ENCODE assay signal across 11 cellular contexts in genomic region chr12:117143008-117143532, GRCh38. TPM values are rescaled to one million over a fixed set of nuclear protein-coding genes. Genes with fewer than 3 reads are reported as not detected.
A peak's percentile ranks its signal among the peaks of the same experiment; 100 is the strongest.
DNase-seq lines count a peak whose midpoint lies in the region; ATAC-seq and TF ChIP-seq lines count a peak whose summit lies in the region.
"Had no signal": no experiment of that assay in that cellular context is flagged by ENCODE, and none has a peak within 500 bp of the region (broad histone marks: within the 10 kb centered on the region; RNA-seq: fewer than 3 reads in every experiment).

No MANE protein-coding gene starts in this region.

- TF ChIP-seq CTCF in omental fat pad (IDR thresholded peaks at IDR 0.05) (no peak), WERI-Rb-1 (IDR thresholded peaks at IDR 0.05; ENCODE audit: low read depth, low read length) (no peak)
- TF ChIP-seq CTCF in CD4-positive, alpha-beta T cell (IDR thresholded peaks at IDR 0.05), result no peak

- no peaks in the 10 kb centered on the region for H3K27me3 Mint-ChIP-seq in IgD-negative memory B cell
- H3K27me3 Mint-ChIP-seq in activated naive CD8-positive, alpha-beta T cell, result no peaks in the 10 kb centered on the region
- H3K27me3 Mint-ChIP-seq in CD4-positive, alpha-beta T cell, result no peaks in the 10 kb centered on the region

- POLR2A ChIA-PET in CD4-positive, alpha-beta T cell (lab: Charles Lee), result no interaction called here

- no peaks in the 10 kb centered on the region for H3K9me3 ChIP-seq in WERI-Rb-1 (ENCODE audit: severe bottlenecking)
- H3K9me3 ChIP-seq in CD4-positive, alpha-beta T cell (ENCODE audit: control insufficient read depth, low read length), result no peaks in the 10 kb centered on the region

- H3K4me1 Mint-ChIP-seq in IgD-negative memory B cell, result peaks cover 14 to 22% (median 17%) of the 10 kb centered on the region in 3 donors
- peaks cover 13% of the 10 kb centered on the region for H3K4me1 Mint-ChIP-seq in activated naive CD8-positive, alpha-beta T cell (ENCODE audit: low read depth)
- H3K4me1 Mint-ChIP-seq in CD4-positive, alpha-beta T cell (ENCODE audit: low read depth), result no peaks in the 10 kb centered on the region

- H3K4me3 ChIP-seq in WERI-Rb-1 (ENCODE audit: low read depth, low read length), result no peak overlapping the region

- DNase-seq in omental fat pad (ENCODE audit: low spot score) (no peak), T-helper 9 cell (no peak), WERI-Rb-1 (no peak)
- DNase-seq in CD4-positive, alpha-beta T cell, result no peak
- DNase-seq in stimulated activated CD4-positive, alpha-beta T cell treated with anti-CD3 and anti-CD28 coated beads, Interleukin-4, amount 100 ng/mL, for 1 hour, result no peak
- DNase-seq: NCI-H2171, small intestine, T-helper 1 cell had no signal

- peak; percentile 68 for ATAC-seq in GM18868 (IDR thresholded peaks at IDR 0.05; ENCODE audit: unreplicated experiment)
- peak; percentile 90 for ATAC-seq in omental fat pad (ENCODE audit: low FRiP score)
- ATAC-seq in CD4-positive, alpha-beta T cell (ENCODE audit: poor library complexity), result no peak

- H3K36me3 ChIP-seq in WERI-Rb-1, result peaks cover 6% of the 10 kb centered on the region

- H3K4me3 Mint-ChIP-seq in IgD-negative memory B cell, result peak overlapping the region in 2 of 4 donors; percentile 14 to 60
- no peak overlapping the region for H3K4me3 Mint-ChIP-seq in activated naive CD8-positive, alpha-beta T cell
- H3K4me3 Mint-ChIP-seq in CD4-positive, alpha-beta T cell, result no peak overlapping the region

- H3K27ac ChIP-seq in WERI-Rb-1, result no peak overlapping the region
- no peak overlapping the region for H3K27ac ChIP-seq in CD4-positive, alpha-beta T cell (ENCODE audit: low read depth, low read length)

- no peaks in the 10 kb centered on the region for H3K9me3 Mint-ChIP-seq in IgD-negative memory B cell
- no peaks in the 10 kb centered on the region for H3K9me3 Mint-ChIP-seq in activated naive CD8-positive, alpha-beta T cell (ENCODE audit: low read depth)
- no peaks in the 10 kb centered on the region for H3K9me3 Mint-ChIP-seq in CD4-positive, alpha-beta T cell

- intact Hi-C loops in CD4-positive, alpha-beta T cell (cut with DNase I, micrococcal nuclease), result no loop called here

- H3K27ac Mint-ChIP-seq in IgD-negative memory B cell, result peak overlapping the region; percentile 51 to 89 (median 88)
- H3K27ac Mint-ChIP-seq in activated naive CD8-positive, alpha-beta T cell, result peak overlapping the region; percentile 58
- no peak overlapping the region for H3K27ac Mint-ChIP-seq in CD4-positive, alpha-beta T cell

- H3K27me3 ChIP-seq in WERI-Rb-1 (ENCODE audit: insufficient read depth, low read depth, severe bottlenecking), result no peaks in the 10 kb centered on the region
- no peaks in the 10 kb centered on the region for H3K27me3 ChIP-seq in CD4-positive, alpha-beta T cell (ENCODE audit: control insufficient read depth, insufficient read depth, low read length)

- H3K36me3 Mint-ChIP-seq in IgD-negative memory B cell, result peaks cover 10% of the 10 kb centered on the region
- H3K36me3 Mint-ChIP-seq in activated naive CD8-positive, alpha-beta T cell, result peaks cover 5% of the 10 kb centered on the region
- H3K36me3 Mint-ChIP-seq in CD4-positive, alpha-beta T cell (ENCODE audit: low read depth), result peaks cover 55% of the 10 kb centered on the region

- CTCF ChIA-PET in CD4-positive, alpha-beta T cell (lab: Charles Lee), result no interaction called here

RNA-seq across cellular contexts. Expression of gene TESC, which starts 43.9 kb away (rescaled TPM):
- polyA plus RNA-seq in IgD-negative memory B cell, result 24.5 TPM
- total RNA-seq in omental fat pad, result 10 to 100 TPM in 1 of 4 donors, 1 to 10 TPM in 3; 4.5 to 22.4 (median 6.1) TPM
- total RNA-seq in CD4-positive, alpha-beta T cell, result 1 to 10 TPM; 2.7 to 3.0 TPM

RNA-seq across cellular contexts. Expression of gene FBXO21, which starts 47.2 kb away (rescaled TPM):
- polyA plus RNA-seq in IgD-negative memory B cell, result 43.3 TPM
- total RNA-seq in omental fat pad, result 10 to 100 TPM; 45.0 to 74.2 (median 62.2) TPM
- 10 to 100 TPM; 67.7 to 67.9 TPM for total RNA-seq in CD4-positive, alpha-beta T cell
